ENCODE assay signal across 8 cellular contexts in the genomic region with DNA sequence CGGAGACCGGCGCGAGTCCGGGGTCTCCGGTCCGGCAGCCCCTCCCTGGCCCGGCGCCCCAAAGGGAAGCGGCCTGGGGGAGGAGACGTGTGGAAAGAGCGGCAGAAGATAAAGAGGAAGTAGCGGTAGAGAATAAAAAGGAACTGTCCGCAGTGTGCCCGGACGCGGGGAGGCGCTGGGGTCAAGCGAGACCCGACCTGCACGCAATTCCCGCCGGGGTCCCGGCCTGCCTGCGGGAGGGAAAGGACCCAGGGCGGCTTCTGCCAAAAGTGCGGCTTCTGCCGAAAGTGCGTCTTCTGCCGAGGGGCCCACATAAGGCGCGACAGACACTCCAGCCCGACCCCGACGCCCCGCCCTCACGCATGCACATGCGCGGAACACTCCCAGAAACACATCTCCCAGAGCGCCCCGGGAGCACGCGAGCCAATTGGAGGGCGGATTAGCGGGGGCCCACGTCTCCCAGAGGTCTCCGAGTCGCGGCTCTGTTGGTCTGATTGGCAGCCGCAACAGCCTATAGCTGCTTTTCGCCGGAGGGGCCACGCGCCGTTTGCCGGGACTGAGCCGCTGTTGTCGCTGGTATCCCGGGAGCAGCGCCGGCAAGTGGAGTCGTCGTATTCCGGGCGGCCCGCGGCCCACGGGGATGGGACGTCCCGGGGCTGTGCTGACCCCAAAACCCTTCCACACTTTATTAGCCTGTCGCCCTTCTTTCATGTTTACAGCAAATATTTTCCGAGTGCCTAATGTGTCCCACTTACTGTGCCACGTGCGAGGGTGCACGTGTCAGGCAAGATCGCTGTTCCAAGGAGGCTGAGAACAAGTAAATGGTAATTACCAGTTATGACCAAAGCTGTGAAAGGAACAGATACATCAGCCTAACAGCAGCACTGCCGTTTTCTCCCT. TPM values are rescaled to one million over a fixed set of nuclear protein-coding genes. Genes with fewer than 3 reads are reported as not detected.
DNase-seq lines count a peak whose midpoint lies in the region; ATAC-seq, FAIRE-seq and TF ChIP-seq lines count a peak whose summit lies in the region.

No MANE protein-coding gene starts in this region.

- CTCF ChIA-PET in H1 (lab: Charles Lee; ENCODE audit: partially characterized antibody), result interaction anchor here (0.6 to 1.7 kb wide), 3 partner anchors 9 to 81 kb away, joined by 3 to 4 read pairs (median 3); no protein-coding TSS in a partner anchor

- TF ChIP-seq POLR2A in H1 (IDR thresholded peaks at IDR 0.05; ENCODE audit: control extremely low read depth in 1 of 2, low read depth in 2 of 2, low read length in 2 of 2), result no peak

- H2BK20ac ChIP-seq in H1 (ENCODE audit: low read length), result no peak overlapping the region

- no peak overlapping the region for H3K23ac ChIP-seq in H1 (ENCODE audit: insufficient read length)

- no peaks in the 10 kb centered on the region for H3K36me3 ChIP-seq in H1 (ENCODE audit: control insufficient read depth in 2 of 4, insufficient read depth in 4 of 4, low read length in 3 of 4)

- DNase-seq in COLO829 (ENCODE audit: low spot score) (peak; percentile 97), HT-29 (ENCODE audit: low spot score) (peak; percentile 97), H1 (ENCODE audit: low read depth in 1 of 2, low spot score in 2 of 2) (peak; percentile 91 to 95), mesenteric fat pad (ENCODE audit: low spot score) (peak; percentile 98)
- peak; percentile 99 for DNase-seq in NK-92 treated with Interleukin-12 subunit alpha and Interleukin-12 subunit beta, amount 100 ng/mL, for 24 hours (lab: John Stamatoyannopoulos, UW)
- DNase-seq in activated CD8-positive, alpha-beta memory T cell treated with anti-CD3 and anti-CD28 coated beads for 48 hours (ENCODE audit: low read depth in 2 of 3, low spot score in 2 of 3), result peak; percentile 87 to 93 (median 92)
- peak; percentile 92 for DNase-seq in stimulated activated CD8-positive, alpha-beta memory T cell treated with anti-CD3 and anti-CD28 coated beads, Interleukin-15, amount 100 ng/mL, for 24 hours (ENCODE audit: low read depth)

- H2AK5ac ChIP-seq in H1 (ENCODE audit: low read depth, low read length), result no peak overlapping the region

- H3K4me1 ChIP-seq in H1 (replicated peaks in 1 of 4; ENCODE audit: control insufficient read depth in 3 of 4, insufficient read depth in 4 of 4, low read length in 3 of 4), result no peaks in the 10 kb centered on the region

- ATAC-seq in GM19468 (IDR thresholded peaks at IDR 0.05; ENCODE audit: extremely low read depth, unreplicated experiment), result peak; percentile 73

- H3K23me2 ChIP-seq in H1 (ENCODE audit: low read depth, low read length), result no peaks in the 10 kb centered on the region; the same call in 1 of the 2 replicates

- H4K8ac ChIP-seq in H1 (ENCODE audit: extremely low read depth, insufficient read depth, low read length), result peak overlapping the region; percentile 62

- H2BK120ac ChIP-seq in H1 (replicated peaks; ENCODE audit: low read depth, low read length), result no peak overlapping the region

- peak; percentile 22 to 23; a peak in 2 of 4 replicates for TF ChIP-seq RAD21 in H1 (IDR thresholded peaks at IDR 0.05 in 1 of 2, conservative IDR thresholded peaks at IDR 0.05 in 1 of 2; ENCODE audit: low read depth in 2 of 2, low read length in 2 of 2)

- FAIRE-seq in H1 (lab: Jason Lieb, UNC), result no peak

- no peak overlapping the region for H2BK12ac ChIP-seq in H1 (ENCODE audit: low read depth, low read length)

- H3K18ac ChIP-seq in H1 (ENCODE audit: extremely low read depth, low read length), result no peak overlapping the region; the same call in 1 of the 2 replicates

- no peak overlapping the region for H2BK15ac ChIP-seq in H1 (ENCODE audit: low read length)

- H3K9me3 ChIP-seq in H1 (ENCODE audit: insufficient read depth in 2 of 2, low read depth in 1 of 2, low read length in 1 of 2), result peaks cover 0 to 5% of the 10 kb centered on the region in 2 experiments; a peak in 2 of 4 replicates

- peak overlapping the region; percentile 84 for H4K91ac ChIP-seq in H1 (replicated peaks; ENCODE audit: insufficient read length, low read length)

- peak overlapping the region; percentile 53 to 63 for H3K4me2 ChIP-seq in H1 (ENCODE audit: insufficient read depth in 1 of 2, low read depth in 2 of 2, low read length in 2 of 2)

- TF ChIP-seq CTCF in H1 (IDR thresholded peaks at IDR 0.05; ENCODE audit: control extremely low read depth in 1 of 3, insufficient read depth in 1 of 3, low read depth in 1 of 3, low read length in 3 of 3), result peak in 1 of 3 experiments; percentile 17; a peak in 1 of 4 replicates

- no peak overlapping the region for H3K56ac ChIP-seq in H1 (replicated peaks; ENCODE audit: insufficient read length, low read depth, low read length)

- H3K14ac ChIP-seq in H1 (ENCODE audit: insufficient read length), result no peak overlapping the region

- H3K79me1 ChIP-seq in H1 (ENCODE audit: low read depth, low read length), result no peaks in the 10 kb centered on the region

- H4K5ac ChIP-seq in H1 (ENCODE audit: insufficient read length, low read depth, low read length), result no peak overlapping the region

- 0 out of 7 replicates have a peak overlapping the region, but pooled peaks of 1 of the 4 experiments have one; percentile 10 for H3K9ac ChIP-seq in H1 (replicated peaks in 1 of 4; ENCODE audit: extremely low read depth in 1 of 4, low read depth in 3 of 4, low read length in 3 of 4)

- no peak overlapping the region for H3K27ac ChIP-seq in H1 (ENCODE audit: low read depth, low read length)

- no peaks in the 10 kb centered on the region for H3K79me2 ChIP-seq in H1 (ENCODE audit: control insufficient read depth in 1 of 2, insufficient read depth in 2 of 2, low read length in 2 of 2)

- no peaks in the 10 kb centered on the region for H3K27me3 ChIP-seq in H1 (replicated peaks in 1 of 4; ENCODE audit: control insufficient read depth in 3 of 4, extremely low read depth in 1 of 4, insufficient read depth in 3 of 4, low read length in 3 of 4)

- WGBS in H1 (ENCODE audit: extremely low coverage in 1 of 2, insufficient coverage in 1 of 2, insufficient read length in 1 of 2, insufficient replicate concordance in 2 of 2, low coverage in 1 of 2, low lambda C conversion rate in 2 of 2, missing lambda C conversion rate in 1 of 2), 2 experiments, result 41% methylated on average over 43 of the region's 77 CpGs; no CpG with 5 or more reads in 1 of the 2 experiments

- peak overlapping the region; percentile 9; the same call in 1 of the 2 replicates for H2AFZ ChIP-seq in H1 (ENCODE audit: low read length)

- no peak overlapping the region for H2BK5ac ChIP-seq in H1 (ENCODE audit: low read depth, low read length)

- H3K4ac ChIP-seq in H1 (replicated peaks; ENCODE audit: insufficient read length, low read depth, low read length), result no peak overlapping the region

- H4K20me1 ChIP-seq in H1 (replicated peaks in 1 of 2; ENCODE audit: control insufficient read depth in 1 of 2, insufficient read depth in 2 of 2, low read length in 2 of 2), result no peaks in the 10 kb centered on the region

- no peak for TF ChIP-seq EP300 in H1 (IDR thresholded peaks at IDR 0.05; ENCODE audit: borderline replicate concordance in 1 of 2, low read depth in 2 of 2, low read length in 2 of 2)

- POLR2A ChIA-PET in H1 (lab: Charles Lee; ENCODE audit: partially characterized antibody), result interaction anchor here (0.6 to 6.3 kb wide), 9 partner anchors 10 to 199 kb away, joined by 3 to 53 read pairs (median 3); a partner anchor contains a TSS

- peak overlapping the region; percentile 31 to 67 (median 32) for H3K4me3 ChIP-seq in H1 (ENCODE audit: extremely low read depth in 1 of 4, insufficient read depth in 2 of 4, low read depth in 3 of 4, low read length in 4 of 4)

RNA-seq across cellular contexts. Expression of a gene that starts 8.0 kb away (rescaled TPM):
- total RNA-seq in HT-29 (2014; rRNA removed; shearing (Covaris generic)), result 0.13 TPM in 1 of 2 replicates, not detected in the other
- not detected in 2 replicates for total RNA-seq in H1 (2021; fragmentation: NEBNext Ultra II Directional; extraction: Animal tissue kit (Norgen Biotek cat#: 25700))
- 0.02 and 0.03 TPM in 2 replicates for polyA plus RNA-seq in H1 (2011; rRNA removed)
- not detected for polyA plus RNA-seq in H1 (2011; cell fraction: cytosol; rRNA removed)
- polyA plus RNA-seq in H1 (2011; cell fraction: nucleus; rRNA removed), result 0.03 TPM
- polyA plus RNA-seq in H1 (2012, experiment 1 of 2), result not detected in 4 replicates
- polyA plus RNA-seq in H1 (2012, experiment 2 of 2), result not detected
- 0.04 TPM for polyA plus RNA-seq in H1 (2013, experiment 1 of 2)
- polyA plus RNA-seq in H1 (2013, experiment 2 of 2), result 0.04 TPM
- 0.06 TPM in 1 of 2 replicates, not detected in the other for polyA minus RNA-seq in H1 (2011; rRNA and poly(A)+ RNA removed)
- not detected for polyA minus RNA-seq in H1 (2011; cell fraction: cytosol; rRNA and poly(A)+ RNA removed)
- polyA minus RNA-seq in H1 (2011; cell fraction: nucleus; rRNA and poly(A)+ RNA removed), result not detected
- total RNA-seq in mesenteric fat pad, result 6.0 TPM

RNA-seq across cellular contexts. Expression of a gene that starts 18.9 kb away (rescaled TPM):
- 102 and 106 TPM in 2 replicates for total RNA-seq in HT-29 (2014; rRNA removed; shearing (Covaris generic))
- 26.7 and 27.8 TPM in 2 replicates for total RNA-seq in H1 (2021; fragmentation: NEBNext Ultra II Directional; extraction: Animal tissue kit (Norgen Biotek cat#: 25700))
- 9.2 and 20.7 TPM in 2 replicates for polyA plus RNA-seq in H1 (2011; rRNA removed)
- 15.5 TPM for polyA plus RNA-seq in H1 (2011; cell fraction: cytosol; rRNA removed)
- 29.4 TPM for polyA plus RNA-seq in H1 (2011; cell fraction: nucleus; rRNA removed)
- 26.2 to 32.3 TPM (median 28.0 TPM) in 4 replicates for polyA plus RNA-seq in H1 (2012, experiment 1 of 2)
- 17.1 TPM for polyA plus RNA-seq in H1 (2012, experiment 2 of 2)
- 17.4 TPM for polyA plus RNA-seq in H1 (2013, experiment 1 of 2)
- 17.0 TPM for polyA plus RNA-seq in H1 (2013, experiment 2 of 2)
- polyA minus RNA-seq in H1 (2011; rRNA and poly(A)+ RNA removed), result 14.9 and 19.2 TPM in 2 replicates
- polyA minus RNA-seq in H1 (2011; cell fraction: cytosol; rRNA and poly(A)+ RNA removed), result 20.9 TPM
- 28.9 TPM for polyA minus RNA-seq in H1 (2011; cell fraction: nucleus; rRNA and poly(A)+ RNA removed)
- total RNA-seq in mesenteric fat pad, result 25.9 TPM

RNA-seq across cellular contexts. Expression of a gene that starts 29.4 kb away (rescaled TPM):
- total RNA-seq in HT-29 (2014; rRNA removed; shearing (Covaris generic)), result 5.6 and 8.6 TPM in 2 replicates
- total RNA-seq in H1 (2021; fragmentation: NEBNext Ultra II Directional; extraction: Animal tissue kit (Norgen Biotek cat#: 25700)), result 7.5 and 9.9 TPM in 2 replicates
- polyA plus RNA-seq in H1 (2011; rRNA removed), result 2.7 and 3.0 TPM in 2 replicates
- polyA plus RNA-seq in H1 (2011; cell fraction: cytosol; rRNA removed), result 4.1 TPM
- 3.2 TPM for polyA plus RNA-seq in H1 (2011; cell fraction: nucleus; rRNA removed)
- 5.5 to 7.8 TPM (median 6.5 TPM) in 4 replicates for polyA plus RNA-seq in H1 (2012, experiment 1 of 2)
- polyA plus RNA-seq in H1 (2012, experiment 2 of 2), result 1.4 TPM
- polyA plus RNA-seq in H1 (2013, experiment 1 of 2), result 5.8 TPM
- 5.3 TPM for polyA plus RNA-seq in H1 (2013, experiment 2 of 2)
- polyA minus RNA-seq in H1 (2011; rRNA and poly(A)+ RNA removed), result 6.7 and 8.4 TPM in 2 replicates
- polyA minus RNA-seq in H1 (2011; cell fraction: cytosol; rRNA and poly(A)+ RNA removed), result 4.0 TPM
- polyA minus RNA-seq in H1 (2011; cell fraction: nucleus; rRNA and poly(A)+ RNA removed), result 11.2 TPM
- total RNA-seq in mesenteric fat pad, result 8.4 TPM

RNA-seq across cellular contexts. Expression of a gene that starts 40.8 kb away (rescaled TPM):
- not detected in 2 replicates for total RNA-seq in HT-29 (2014; rRNA removed; shearing (Covaris generic))
- 7.0 and 8.9 TPM in 2 replicates for total RNA-seq in H1 (2021; fragmentation: NEBNext Ultra II Directional; extraction: Animal tissue kit (Norgen Biotek cat#: 25700))
- 2.8 and 3.0 TPM in 2 replicates for polyA plus RNA-seq in H1 (2011; rRNA removed)
- 3.5 TPM for polyA plus RNA-seq in H1 (2011; cell fraction: cytosol; rRNA removed)
- 2.1 TPM for polyA plus RNA-seq in H1 (2011; cell fraction: nucleus; rRNA removed)
- polyA plus RNA-seq in H1 (2012, experiment 1 of 2), result 2.2 to 4.7 TPM (median 3.4 TPM) in 4 replicates
- polyA plus RNA-seq in H1 (2012, experiment 2 of 2), result 0.55 TPM
- polyA plus RNA-seq in H1 (2013, experiment 1 of 2), result 7.0 TPM
- polyA plus RNA-seq in H1 (2013, experiment 2 of 2), result 6.6 TPM
- 4.6 and 6.8 TPM in 2 replicates for polyA minus RNA-seq in H1 (2011; rRNA and poly(A)+ RNA removed)
- polyA minus RNA-seq in H1 (2011; cell fraction: cytosol; rRNA and poly(A)+ RNA removed), result 4.6 TPM
- 6.8 TPM for polyA minus RNA-seq in H1 (2011; cell fraction: nucleus; rRNA and poly(A)+ RNA removed)
- total RNA-seq in mesenteric fat pad, result 5.2 TPM

RNA-seq across cellular contexts. Expression of a gene that starts 40.9 kb away (rescaled TPM):
- 0.41 and 0.91 TPM in 2 replicates for total RNA-seq in HT-29 (2014; rRNA removed; shearing (Covaris generic))
- total RNA-seq in H1 (2021; fragmentation: NEBNext Ultra II Directional; extraction: Animal tissue kit (Norgen Biotek cat#: 25700)), result 27.3 and 30.0 TPM in 2 replicates
- polyA plus RNA-seq in H1 (2011; rRNA removed), result 5.2 and 9.3 TPM in 2 replicates
- 16.3 TPM for polyA plus RNA-seq in H1 (2011; cell fraction: cytosol; rRNA removed)
- polyA plus RNA-seq in H1 (2011; cell fraction: nucleus; rRNA removed), result 8.5 TPM
- 21.2 to 33.7 TPM (median 23.9 TPM) in 4 replicates for polyA plus RNA-seq in H1 (2012, experiment 1 of 2)
- polyA plus RNA-seq in H1 (2012, experiment 2 of 2), result 4.4 TPM
- 26.8 TPM for polyA plus RNA-seq in H1 (2013, experiment 1 of 2)
- polyA plus RNA-seq in H1 (2013, experiment 2 of 2), result 21.4 TPM
- polyA minus RNA-seq in H1 (2011; rRNA and poly(A)+ RNA removed), result 17.4 and 18.1 TPM in 2 replicates
- 12.0 TPM for polyA minus RNA-seq in H1 (2011; cell fraction: cytosol; rRNA and poly(A)+ RNA removed)
- 24.5 TPM for polyA minus RNA-seq in H1 (2011; cell fraction: nucleus; rRNA and poly(A)+ RNA removed)
- 17.9 TPM for total RNA-seq in mesenteric fat pad
